36 cellular contexts compared by ENCODE assay signal in genomic region chr5:149706158-149706557, GRCh38.
"Had no signal": no experiment of that assay in that cellular context is flagged by ENCODE, and none has a peak within 500 bp of the region (broad histone marks: within the 10 kb centered on the region; RNA-seq: fewer than 3 reads in every experiment).

No MANE protein-coding gene starts in this region.

- DNase-seq: Karpas-422, Kasumi-1, MG63, MM.1S, MV-4-11, NCI-H1048, NCI-H1092, NCI-H1092 treated with DMSO at 0.1 percent for 48 hours, NCI-H1105, NCI-H1105 treated with DMSO at 0.1 percent for 48 hours, NCI-H1417, NCI-H1417 treated with DMSO at 0.1 percent for 48 hours, NCI-H1436, NCI-H1436 treated with DMSO at 0.1 percent for 48 hours, NCI-H146, NCI-H1694, NCI-H1694 treated with DMSO at 0.1 percent for 48 hours, NCI-H187, NCI-H187 treated with DMSO at 0.1 percent for 48 hours, NCI-H1930, NCI-H2029, NCI-H2029 treated with DMSO at 0.1 percent for 48 hours, NCI-H2081, NCI-H2081 treated with DMSO at 0.1 percent for 48 hours, NCI-H2107, NCI-H2171, NCI-H2171 treated with DMSO at 0.1 percent for 48 hours, NCI-H2227 treated with DMSO at 0.1 percent for 48 hours, NCI-H226, NCI-H345, NCI-H446, NCI-H446 treated with DMSO at 0.1 percent for 48 hours, NCI-H510A, NCI-H510A treated with DMSO at 0.1 percent for 48 hours, NCI-H524, NCI-H524 treated with DMSO at 0.1 percent for 48 hours had no signal

- H3K36me3 ChIP-seq: MG63 had no signal

- H3K9me3 ChIP-seq: MG63 had no signal

- H3K4me3 ChIP-seq: MG63 had no signal
